ENCODE assay signal across 9 cellular contexts in genomic region chr12:26471560-26471959, GRCh38.
DNase-seq lines count a peak whose midpoint lies in the region; ATAC-seq and TF ChIP-seq lines count a peak whose summit lies in the region.
"Had no signal": no experiment of that assay in that cellular context is flagged by ENCODE, and none has a peak within 500 bp of the region (broad histone marks: within the 10 kb centered on the region; RNA-seq: fewer than 3 reads in every experiment).

No MANE protein-coding gene starts in this region.

- no peak overlapping the region for H3K27ac ChIP-seq in vagina

- H3K4me3 Mint-ChIP-seq in activated T-helper 2 cell treated with anti-CD3 and anti-CD28 coated beads, Interferon-gamma antibody, Interleukin-2, Interleukin-4, amounts not matched to agents 10 μg/mL and 5 μg/mL and 100 μg/mL, durations not matched to agents 14 hours and 24 hours and 36 hours (ENCODE audit: low read depth) = no peak overlapping the region

- no peak for TF ChIP-seq CTCF in vagina (IDR thresholded peaks at IDR 0.05)

- ATAC-seq in GM19455 (IDR thresholded peaks at IDR 0.05; ENCODE audit: unreplicated experiment) (peak; percentile 80), HG03432 (IDR thresholded peaks at IDR 0.05; ENCODE audit: unreplicated experiment) (peak; percentile 70)
- ATAC-seq: body of pancreas had no signal

- no peaks in the 10 kb centered on the region for H3K4me1 ChIP-seq in vagina
- H3K4me1 ChIP-seq: body of pancreas had no signal

- no peaks in the 10 kb centered on the region for H3K9me3 Mint-ChIP-seq in activated T-helper 2 cell treated with anti-CD3 and anti-CD28 coated beads, Interferon-gamma antibody, Interleukin-2, Interleukin-4, amounts not matched to agents 10 μg/mL and 5 μg/mL and 100 μg/mL, durations not matched to agents 14 hours and 24 hours and 36 hours

- peak; percentile 56 for DNase-seq in EH (ENCODE audit: low read depth)
- no peak for DNase-seq in activated T-helper 2 cell treated with anti-CD3 and anti-CD28 coated beads, Interferon-gamma antibody, Interleukin-2, Interleukin-4, amounts not matched to agents 10 μg/mL and 5 μg/mL and 100 μg/mL, durations not matched to agents 14 hours and 24 hours and 36 hours (ENCODE audit: low spot score)
- DNase-seq in skeletal muscle cell (ENCODE audit: low read depth) = peak; percentile 10
- no peak for DNase-seq in NCI-H226
- DNase-seq in vagina (ENCODE audit: extremely low spot score in 2 of 2) = no peak
- no peak for DNase-seq in stimulated activated CD4-positive, alpha-beta T cell treated with anti-CD3 and anti-CD28 coated beads, Interleukin-4, amount 100 ng/mL, for 1 hour

- peaks cover 38% of the 10 kb centered on the region for H3K36me3 Mint-ChIP-seq in activated T-helper 2 cell treated with anti-CD3 and anti-CD28 coated beads, Interferon-gamma antibody, Interleukin-2, Interleukin-4, amounts not matched to agents 10 μg/mL and 5 μg/mL and 100 μg/mL, durations not matched to agents 14 hours and 24 hours and 36 hours (ENCODE audit: low read depth)

- H3K4me3 ChIP-seq in skeletal muscle cell (ENCODE audit: low read depth, low read length) = no peak overlapping the region
- no peak overlapping the region for H3K4me3 ChIP-seq in vagina
- H3K4me3 ChIP-seq: body of pancreas had no signal

- TF ChIP-seq POLR2A in vagina (IDR thresholded peaks at IDR 0.05) = no peak

- H3K9me3 ChIP-seq in vagina = no peaks in the 10 kb centered on the region
- H3K9me3 ChIP-seq: body of pancreas had no signal

- peak overlapping the region; percentile 54 for H3K27ac Mint-ChIP-seq in activated T-helper 2 cell treated with anti-CD3 and anti-CD28 coated beads, Interferon-gamma antibody, Interleukin-2, Interleukin-4, amounts not matched to agents 10 μg/mL and 5 μg/mL and 100 μg/mL, durations not matched to agents 14 hours and 24 hours and 36 hours

- H3K36me3 ChIP-seq in vagina = peaks cover 0 to 4% of the 10 kb centered on the region in 2 donors

- no peaks in the 10 kb centered on the region for H3K27me3 Mint-ChIP-seq in activated T-helper 2 cell treated with anti-CD3 and anti-CD28 coated beads, Interferon-gamma antibody, Interleukin-2, Interleukin-4, amounts not matched to agents 10 μg/mL and 5 μg/mL and 100 μg/mL, durations not matched to agents 14 hours and 24 hours and 36 hours (ENCODE audit: low read depth)

- H3K27me3 ChIP-seq in vagina = no peaks in the 10 kb centered on the region
- H3K27me3 ChIP-seq: body of pancreas had no signal

- peaks cover 25% of the 10 kb centered on the region for H3K4me1 Mint-ChIP-seq in activated T-helper 2 cell treated with anti-CD3 and anti-CD28 coated beads, Interferon-gamma antibody, Interleukin-2, Interleukin-4, amounts not matched to agents 10 μg/mL and 5 μg/mL and 100 μg/mL, durations not matched to agents 14 hours and 24 hours and 36 hours (ENCODE audit: low read depth)

- intact Hi-C loops in activated T-helper 2 cell treated with anti-CD3 and anti-CD28 coated beads, Interferon-gamma antibody, Interleukin-2, Interleukin-4, amounts not matched to agents 10 μg/mL and 5 μg/mL and 100 μg/mL, durations not matched to agents 14 hours and 24 hours and 36 hours (cut with micrococcal nuclease) = no loop called here
- intact Hi-C loops in vagina (cut with DNase I) = no loop called here

Comparison
In these comparisons a context has a peak if more than half of its experiments do, and no peak if none do; other contexts are left out.
1. DNase-seq: peak in EH (single experiment) and skeletal muscle cell (single experiment); none in activated T-helper 2 cell treated with anti-CD3 and anti-CD28 coated beads, Interferon-gamma antibody, Interleukin-2, Interleukin-4, amounts not matched to agents 10 μg/mL and 5 μg/mL and 100 μg/mL, durations not matched to agents 14 hours and 24 hours and 36 hours (single experiment), NCI-H226 (single experiment), vagina (0 of 2) and stimulated activated CD4-positive, alpha-beta T cell treated with anti-CD3 and anti-CD28 coated beads, Interleukin-4, amount 100 ng/mL, for 1 hour (single experiment).